22 cellular contexts compared by ENCODE assay signal in the genomic region with DNA sequence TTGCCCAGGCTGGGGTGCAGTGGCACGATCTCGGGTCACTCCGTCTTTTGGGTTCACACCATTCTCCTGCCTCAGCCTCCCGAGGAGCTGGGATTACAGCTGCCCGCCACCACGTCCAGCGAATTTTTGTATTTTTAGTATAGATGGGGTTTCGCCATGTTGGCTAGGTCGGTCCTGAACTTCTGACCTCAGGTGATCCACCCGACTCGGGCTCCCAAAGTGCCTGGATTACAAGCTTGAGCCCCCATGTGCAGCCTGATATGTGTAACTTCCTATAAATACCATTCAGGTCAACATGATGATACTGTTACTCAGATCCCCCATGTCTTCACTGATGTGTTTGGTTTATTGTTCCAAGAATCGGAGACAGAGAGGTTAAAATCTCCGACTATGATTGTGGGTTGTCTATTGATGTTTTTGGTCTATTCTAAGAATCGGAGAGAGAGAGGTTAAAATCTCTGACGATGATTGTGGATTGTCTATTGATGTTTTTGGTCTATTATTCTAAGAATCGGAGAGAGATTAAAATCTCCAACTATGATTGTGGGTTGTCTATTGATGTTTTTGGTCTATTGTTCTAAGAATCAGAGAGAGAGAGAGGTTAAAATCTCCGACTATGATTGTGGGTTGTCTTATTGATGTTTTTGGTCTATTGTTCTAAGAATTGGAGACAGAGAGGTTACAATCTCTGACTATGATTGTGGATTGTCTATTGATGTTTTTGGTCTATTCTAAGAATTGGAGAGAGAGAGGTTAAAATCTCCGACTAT. TPM values are rescaled to one million over a fixed set of nuclear protein-coding genes. Genes with fewer than 3 reads are reported as not detected.
A peak's percentile ranks its signal among the peaks of the same experiment; 100 is the strongest.
DNase-seq lines count a peak whose midpoint lies in the region; ATAC-seq, FAIRE-seq and TF ChIP-seq lines count a peak whose summit lies in the region.
"Had no signal": no experiment of that assay in that cellular context is flagged by ENCODE, and none has a peak within 500 bp of the region (broad histone marks: within the 10 kb centered on the region; RNA-seq: fewer than 3 reads in every experiment).

No MANE protein-coding gene starts in this region.

- no peaks in the 10 kb centered on the region for H3K27me3 Mint-ChIP-seq in activated T-cell treated with anti-CD3 and anti-CD28 coated beads, Interleukin-2, amount 50 U/mL, for 24 hours
- peaks cover 1% of the 10 kb centered on the region; the same call in 1 of the 2 replicates for H3K27me3 Mint-ChIP-seq in HFFc6 (ENCODE audit: insufficient read depth)

- H3K9me3 ChIP-seq in tibial artery = no peaks in the 10 kb centered on the region
- H3K9me3 ChIP-seq: gastroesophageal sphincter, lower lobe of right lung, upper lobe of left lung had no signal

- H3K27me3 ChIP-seq in tibial artery = no peaks in the 10 kb centered on the region
- H3K27me3 ChIP-seq: gastroesophageal sphincter, upper lobe of left lung had no signal

- H3K4me1 Mint-ChIP-seq in activated T-cell treated with anti-CD3 and anti-CD28 coated beads, Interleukin-2, amount 50 U/mL, for 24 hours (ENCODE audit: low read depth) = peaks cover 52% of the 10 kb centered on the region
- no peaks in the 10 kb centered on the region for H3K4me1 Mint-ChIP-seq in HFFc6 (ENCODE audit: low read depth)

- peak overlapping the region; percentile 51 for H3K4me3 Mint-ChIP-seq in activated T-cell treated with anti-CD3 and anti-CD28 coated beads, Interleukin-2, amount 50 U/mL, for 24 hours
- no peak overlapping the region for H3K4me3 Mint-ChIP-seq in HFFc6

- TF ChIP-seq CTCF in tibial artery (IDR thresholded peaks at IDR 0.05) (no peak), HFFc6 (IDR thresholded peaks at IDR 0.05) (no peak)

- peak; percentile 23 for FAIRE-seq in frontal cortex (lab: Jason Lieb, UNC)
- FAIRE-seq: astrocyte had no signal

- H3K9me3 Mint-ChIP-seq in activated T-cell treated with anti-CD3 and anti-CD28 coated beads, Interleukin-2, amount 50 U/mL, for 24 hours = peaks cover 21% of the 10 kb centered on the region
- H3K9me3 Mint-ChIP-seq in HFFc6 = peaks cover 6% of the 10 kb centered on the region

- no peaks in the 10 kb centered on the region for H3K36me3 ChIP-seq in tibial artery
- H3K36me3 ChIP-seq: gastroesophageal sphincter, lower lobe of right lung, upper lobe of left lung had no signal

- peaks cover 49% of the 10 kb centered on the region for H3K36me3 Mint-ChIP-seq in activated T-cell treated with anti-CD3 and anti-CD28 coated beads, Interleukin-2, amount 50 U/mL, for 24 hours (ENCODE audit: low read depth)
- peaks cover 19% of the 10 kb centered on the region for H3K36me3 Mint-ChIP-seq in HFFc6 (ENCODE audit: low read depth)

- DNase-seq in activated T-cell treated with anti-CD3 and anti-CD28 coated beads, Interleukin-2, amount 50 U/mL, for 24 hours = peak; percentile 39
- no peak for DNase-seq in activated T-cell treated with anti-CD3 and anti-CD28 coated beads, Interleukin-2, amount 50 U/mL, for 1 hour
- peak; percentile 15 for DNase-seq in activated CD8-positive, alpha-beta memory T cell treated with anti-CD3 and anti-CD28 coated beads, Interleukin-2, amount 50 U/mL, for 4 hours
- DNase-seq in frontal cortex (ENCODE audit: low spot score in 2 of 2) = no peak
- DNase-seq in tibial artery = peak; percentile 2 to 29
- DNase-seq in HFFc6 = no peak
- DNase-seq in KG1 (lab: John Stamatoyannopoulos, UW) = no peak
- DNase-seq: cortex of kidney, lower lobe of right lung, NCI-H1092, NCI-H2171 treated with DMSO at 0.1 percent for 48 hours, SW 1271, upper lobe of left lung had no signal

- H3K27ac Mint-ChIP-seq in activated T-cell treated with anti-CD3 and anti-CD28 coated beads, Interleukin-2, amount 50 U/mL, for 24 hours = peak overlapping the region; percentile 94
- no peak overlapping the region for H3K27ac Mint-ChIP-seq in HFFc6

- no peaks in the 10 kb centered on the region for H3K4me1 ChIP-seq in tibial artery
- H3K4me1 ChIP-seq: gastroesophageal sphincter, lower lobe of right lung, parathyroid adenoma, upper lobe of left lung had no signal

- no peak overlapping the region for H3K4me3 ChIP-seq in tibial artery
- H3K4me3 ChIP-seq: gastroesophageal sphincter, lower lobe of right lung, skin epidermis, upper lobe of left lung had no signal

- intact Hi-C loops in tibial artery (cut with DNase I; ENCODE audit: low total_unique reads) = no loop called here

- ATAC-seq in GM21825 (IDR thresholded peaks at IDR 0.05; ENCODE audit: unreplicated experiment) = no peak
- ATAC-seq: gastroesophageal sphincter, lower lobe of right lung had no signal

- no peak overlapping the region for H3K27ac ChIP-seq in tibial artery
- H3K27ac ChIP-seq: gastroesophageal sphincter, HL-60, lower lobe of right lung, parathyroid adenoma, skin epidermis, upper lobe of left lung, VCaP had no signal

RNA-seq across cellular contexts. Expression of gene C1orf159, which starts 17.0 kb away (rescaled TPM):
- 6.1 TPM for total RNA-seq in frontal cortex
- 10 to 100 TPM in 1 of 6 experiments, 1 to 10 TPM in 5; 8.7 to 10.3 (median 9.6) TPM for total RNA-seq in HFFc6 (2021; fragmentation: NEBNext Ultra II Directional; extraction: Animal tissue kit (Norgen Biotek cat#: 25700))

RNA-seq across cellular contexts. Expression of gene RNF223, which starts 24.7 kb away (rescaled TPM):
- not detected for total RNA-seq in frontal cortex
- not detected for total RNA-seq in HFFc6 (2021; fragmentation: NEBNext Ultra II Directional; extraction: Animal tissue kit (Norgen Biotek cat#: 25700))
- total RNA-seq: A673, RPMI7951 had no signal

Comparison
In these comparisons a context has a peak if more than half of its experiments do, and no peak if none do; other contexts are left out.
1. DNase-seq: peak in activated T-cell treated with anti-CD3 and anti-CD28 coated beads, Interleukin-2, amount 50 U/mL, for 24 hours (single experiment), activated CD8-positive, alpha-beta memory T cell treated with anti-CD3 and anti-CD28 coated beads, Interleukin-2, amount 50 U/mL, for 4 hours (single experiment) and tibial artery (2 of 2); none in activated T-cell treated with anti-CD3 and anti-CD28 coated beads, Interleukin-2, amount 50 U/mL, for 1 hour (single experiment), frontal cortex (0 of 2), HFFc6 (single experiment) and KG1 (single experiment).